21 cellular contexts compared by ENCODE assay signal in the genomic region with DNA sequence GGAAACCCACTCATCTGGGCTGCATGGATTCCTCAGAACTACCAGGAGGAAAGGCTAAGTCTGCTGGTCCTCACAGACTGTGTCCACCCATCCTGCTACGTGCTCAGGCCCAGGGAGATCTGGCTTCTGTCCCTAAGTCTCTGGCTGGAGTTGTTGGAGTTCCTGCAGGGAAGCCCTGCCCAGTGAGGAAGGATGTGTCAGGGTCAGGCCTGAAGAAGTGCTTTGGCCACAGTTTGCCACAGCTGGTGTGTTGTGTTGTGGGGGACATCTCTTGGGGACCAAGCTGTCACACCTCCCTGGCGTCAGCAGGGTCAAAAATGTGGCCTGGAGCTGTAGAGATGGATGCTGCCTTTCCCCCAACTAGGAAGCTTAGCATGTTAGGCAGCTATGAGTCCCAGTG.
DNase-seq lines count a peak whose midpoint lies in the region; ATAC-seq and TF ChIP-seq lines count a peak whose summit lies in the region.
"Had no signal": no experiment of that assay in that cellular context is flagged by ENCODE, and none has a peak within 500 bp of the region (broad histone marks: within the 10 kb centered on the region; RNA-seq: fewer than 3 reads in every experiment).

No MANE protein-coding gene starts in this region.

- H3K4me2 ChIP-seq in IMR-90 (ENCODE audit: low read depth, low read length) = no peak overlapping the region
- H3K4me2 ChIP-seq in neural progenitor cell = peak overlapping the region; percentile 34
- no peak overlapping the region for H3K4me2 ChIP-seq in GM23338
- H3K4me2 ChIP-seq: KMS-11 had no signal

- H3K27ac Mint-ChIP-seq in neural progenitor cell (no peak overlapping the region), progenitor cell of endocrine pancreas (no peak overlapping the region), GM23338 (no peak overlapping the region)
- H3K27ac Mint-ChIP-seq: CD8-positive, alpha-beta memory T cell; HFFc6 had no signal

- H2BK120ac ChIP-seq in IMR-90 (ENCODE audit: low read depth, low read length) = no peak overlapping the region; the same call in 1 of the 2 replicates

- H3K23ac ChIP-seq in IMR-90 (ENCODE audit: low read depth, low read length) = no peak overlapping the region

- TF ChIP-seq CTCF in IMR-90 (conservative IDR thresholded peaks at IDR 0.05; ENCODE audit: low read depth, low read length) (no peak), neural progenitor cell (IDR thresholded peaks at IDR 0.05) (no peak), progenitor cell of endocrine pancreas (IDR thresholded peaks at IDR 0.05; ENCODE audit: unreplicated experiment) (no peak), GM23338 (conservative IDR thresholded peaks at IDR 0.05; ENCODE audit: low read depth in 2 of 2) (no peak)

- H2AFZ ChIP-seq in IMR-90 (replicated peaks; ENCODE audit: low read length, poor library complexity) = no peak overlapping the region
- peak overlapping the region; percentile 50 for H2AFZ ChIP-seq in neural progenitor cell (replicated peaks)
- no peak overlapping the region for H2AFZ ChIP-seq in GM23338

- H2BK15ac ChIP-seq in IMR-90 (ENCODE audit: low read depth, low read length) = no peak overlapping the region

- H3K9me1 ChIP-seq in IMR-90 (ENCODE audit: insufficient read depth, low read length) = no peaks in the 10 kb centered on the region

- H3K56ac ChIP-seq in IMR-90 (ENCODE audit: extremely low read depth, insufficient read depth, low read length) = no peak overlapping the region

- H3K79me2 ChIP-seq in neural progenitor cell (ENCODE audit: low read depth) = no peaks in the 10 kb centered on the region
- no peaks in the 10 kb centered on the region for H3K79me2 ChIP-seq in GM23338 (replicated peaks; ENCODE audit: insufficient read depth)

- H3K9me3 Mint-ChIP-seq in neural progenitor cell = peaks cover 2% of the 10 kb centered on the region
- H3K9me3 Mint-ChIP-seq in progenitor cell of endocrine pancreas (ENCODE audit: low read depth) = peaks cover 15% of the 10 kb centered on the region
- peaks cover 32% of the 10 kb centered on the region for H3K9me3 Mint-ChIP-seq in GM23338

- H3K27me3 ChIP-seq in HUES48 (ENCODE audit: control insufficient read depth, insufficient read depth, low read length) (no peaks in the 10 kb centered on the region), IMR-90 (ENCODE audit: control insufficient read depth, insufficient read depth, low read length) (no peaks in the 10 kb centered on the region), neural progenitor cell (no peaks in the 10 kb centered on the region), GM23338 (ENCODE audit: insufficient read depth) (no peaks in the 10 kb centered on the region)
- H3K27me3 ChIP-seq: BE2C had no signal

- no peak for TF ChIP-seq POLR2A in IMR-90 (IDR thresholded peaks at IDR 0.05; ENCODE audit: low read depth, low read length)

- no TSS peak for BruUV-seq in IMR-90 (replicated peaks; lab: Mats Ljungman, UMichigan)

- ATAC-seq in IMR-90 (ENCODE audit: low read depth) = no peak
- ATAC-seq in GM23338 = no peak
- ATAC-seq: GM12878, HCT116, HepG2 had no signal

- CTCF ChIA-PET in IMR-90 (lab: Yijun Ruan, JAX) = no interaction called here

- no CpG with 5 or more reads among the region's 2 CpGs for WGBS in IMR-90 (ENCODE audit: extremely low coverage in 2 of 2, insufficient read length in 1 of 2), 2 experiments

- peak overlapping the region; percentile 45; the same call in 1 of the 2 replicates for H4K91ac ChIP-seq in IMR-90 (ENCODE audit: insufficient read depth, low read depth, low read length)

- H4K20me1 ChIP-seq in IMR-90 (ENCODE audit: insufficient read depth, low read length) (no peaks in the 10 kb centered on the region), neural progenitor cell (ENCODE audit: low read depth) (no peaks in the 10 kb centered on the region), GM23338 (replicated peaks; ENCODE audit: insufficient read depth) (no peaks in the 10 kb centered on the region)

- H3K27me3 Mint-ChIP-seq in neural progenitor cell (ENCODE audit: insufficient read depth, low read depth) (no peaks in the 10 kb centered on the region), progenitor cell of endocrine pancreas (no peaks in the 10 kb centered on the region), GM23338 (ENCODE audit: insufficient read depth, low read depth, poor library complexity) (no peaks in the 10 kb centered on the region)
- H3K27me3 Mint-ChIP-seq: CD4-positive, CD25-positive, alpha-beta regulatory T cell; CD8-positive, alpha-beta memory T cell had no signal

- no peak for TF ChIP-seq RAD21 in IMR-90 (IDR thresholded peaks at IDR 0.05; ENCODE audit: low read length)

- DNase-seq in IMR-90 = no peak
- DNase-seq in neural progenitor cell (ENCODE audit: low spot score) = no peak
- DNase-seq in islet precursor cell = no peak
- DNase-seq in progenitor cell of endocrine pancreas (ENCODE audit: low spot score, unreplicated experiment) = no peak
- DNase-seq in GM23338 (ENCODE audit: low spot score) = no peak
- DNase-seq: ACHN; BE2C; C1 segment of cervical spinal cord; CD4-positive, CD25-positive, alpha-beta regulatory T cell; CD8-positive, alpha-beta memory T cell; COR-L47; DMS 273 treated with DMSO at 0.1 percent for 48 hours; DMS53; DND-41; EL; HFFc6 had no signal

- H2BK20ac ChIP-seq in IMR-90 (ENCODE audit: low read depth, low read length) = no peak overlapping the region

- no peaks in the 10 kb centered on the region for H3K36me3 ChIP-seq in HUES48 (ENCODE audit: control insufficient read depth, insufficient read depth, low read length)
- no peaks in the 10 kb centered on the region for H3K36me3 ChIP-seq in IMR-90 (ENCODE audit: control insufficient read depth, insufficient read depth, low read length)
- H3K36me3 ChIP-seq in neural progenitor cell = no peaks in the 10 kb centered on the region
- no peaks in the 10 kb centered on the region for H3K36me3 ChIP-seq in GM23338 (ENCODE audit: insufficient read depth)
- H3K36me3 ChIP-seq: BE2C had no signal

- no peaks in the 10 kb centered on the region for H3K79me1 ChIP-seq in IMR-90 (ENCODE audit: low read depth in 1 of 2, low read length in 2 of 2)

- H3K9ac ChIP-seq in HUES48 (ENCODE audit: low read depth, low read length) = no peak overlapping the region
- H3K9ac ChIP-seq in IMR-90 (ENCODE audit: low read depth, low read length) = no peak overlapping the region
- no peak overlapping the region for H3K9ac ChIP-seq in neural progenitor cell
- H3K9ac ChIP-seq: KMS-11 had no signal

- dilution Hi-C loops in IMR-90 (cut with HindIII; ENCODE audit: low sequenced_read_pairs, unreplicated experiment) = no loop called here

- peak overlapping the region; percentile 63; the same call in 1 of the 2 replicates for H4K5ac ChIP-seq in IMR-90 (ENCODE audit: low read depth, low read length)

- H3K4me3 Mint-ChIP-seq in neural progenitor cell = no peak overlapping the region
- no peak overlapping the region for H3K4me3 Mint-ChIP-seq in progenitor cell of endocrine pancreas (ENCODE audit: low read depth)
- H3K4me3 Mint-ChIP-seq in GM23338 = no peak overlapping the region
- H3K4me3 Mint-ChIP-seq: CD4-positive, CD25-positive, alpha-beta regulatory T cell; CD8-positive, alpha-beta memory T cell; HFFc6 had no signal

- in situ Hi-C loops in IMR-90 (cut with MboI; ENCODE audit: low sequenced_read_pairs) = no loop called here

- H3K14ac ChIP-seq in IMR-90 (replicated peaks; ENCODE audit: low read depth, low read length) = no peak overlapping the region

- H3K4me1 Mint-ChIP-seq in neural progenitor cell = no peaks in the 10 kb centered on the region
- no peaks in the 10 kb centered on the region for H3K4me1 Mint-ChIP-seq in progenitor cell of endocrine pancreas (ENCODE audit: low read depth)
- H3K4me1 Mint-ChIP-seq in GM23338 = peaks cover 21% of the 10 kb centered on the region
- H3K4me1 Mint-ChIP-seq: CD4-positive, CD25-positive, alpha-beta regulatory T cell; CD8-positive, alpha-beta memory T cell had no signal

- peak overlapping the region; percentile 90 for H3K27ac ChIP-seq in HUES48 (ENCODE audit: low read depth, low read length)
- no peak overlapping the region for H3K27ac ChIP-seq in IMR-90 (ENCODE audit: insufficient read depth, low read length)
- H3K27ac ChIP-seq in neural progenitor cell = no peak overlapping the region
- H3K27ac ChIP-seq in GM23338 (ENCODE audit: low read depth) = no peak overlapping the region
- H3K27ac ChIP-seq: KMS-11 had no signal

- H3K4me1 ChIP-seq in HUES48 (ENCODE audit: control insufficient read depth, insufficient read depth, low read length) (peaks cover 30% of the 10 kb centered on the region), IMR-90 (ENCODE audit: control insufficient read depth, insufficient read depth, low read length) (peaks cover 2% of the 10 kb centered on the region; the same call in 1 of the 2 replicates), neural progenitor cell (peaks cover 12% of the 10 kb centered on the region), GM23338 (ENCODE audit: insufficient read depth) (peaks cover 19% of the 10 kb centered on the region)
- H3K4me1 ChIP-seq: BE2C had no signal

- no peaks in the 10 kb centered on the region for H3F3A ChIP-seq in neural progenitor cell (ENCODE audit: low read depth)
- H3F3A ChIP-seq in GM23338 (replicated peaks; ENCODE audit: low read depth) = no peaks in the 10 kb centered on the region

- H2AK5ac ChIP-seq in IMR-90 (ENCODE audit: low read depth, low read length) = peak overlapping the region; percentile 3; the same call in 1 of the 2 replicates

- H3K9me3 ChIP-seq in HUES48 (ENCODE audit: control insufficient read depth, insufficient read depth, low read length) (no peaks in the 10 kb centered on the region; the same call in 1 of the 2 replicates), IMR-90 (ENCODE audit: control insufficient read depth, insufficient read depth, low read length) (peaks cover 2% of the 10 kb centered on the region; the same call in 1 of the 2 replicates), neural progenitor cell (ENCODE audit: low read depth) (no peaks in the 10 kb centered on the region)
- H3K9me3 ChIP-seq: BE2C had no signal

- H3K4me3 ChIP-seq in HUES48 (ENCODE audit: low read depth, low read length) (no peak overlapping the region), IMR-90 (ENCODE audit: insufficient read depth, low read depth, low read length) (no peak overlapping the region), neural progenitor cell (no peak overlapping the region), GM23338 (no peak overlapping the region)
- H3K4me3 ChIP-seq: GM12878 had no signal

- peak overlapping the region; percentile 55; the same call in 1 of the 2 replicates for H3K18ac ChIP-seq in IMR-90 (ENCODE audit: low read depth, low read length)

- no peaks in the 10 kb centered on the region for H3K36me3 Mint-ChIP-seq in neural progenitor cell
- H3K36me3 Mint-ChIP-seq in progenitor cell of endocrine pancreas (ENCODE audit: insufficient read depth) = peaks cover 1% of the 10 kb centered on the region
- peaks cover 44% of the 10 kb centered on the region for H3K36me3 Mint-ChIP-seq in GM23338 (ENCODE audit: low read depth)
- H3K36me3 Mint-ChIP-seq: CD4-positive, CD25-positive, alpha-beta regulatory T cell; CD8-positive, alpha-beta memory T cell had no signal

- no peak overlapping the region for H2BK5ac ChIP-seq in IMR-90 (ENCODE audit: low read depth, low read length, poor library complexity, severe bottlenecking)

- H2AK9ac ChIP-seq in IMR-90 (replicated peaks; ENCODE audit: low read depth, low read length, poor library complexity) = no peak overlapping the region

- no peak overlapping the region for H3K4ac ChIP-seq in IMR-90 (ENCODE audit: low read depth, low read length)

- H4K8ac ChIP-seq in IMR-90 (ENCODE audit: low read depth in 2 of 2, low read length in 2 of 2) = peak overlapping the region in 1 of 2 experiments; percentile 47; a peak in 1 of 4 replicates

- peaks cover 17% of the 10 kb centered on the region for H3K9me2 ChIP-seq in GM23338 (ENCODE audit: insufficient read depth)

- intact Hi-C loops in IMR-90 (cut with micrococcal nuclease) = no loop called here

- POLR2A ChIA-PET in IMR-90 (lab: Charles Lee; ENCODE audit: unreplicated experiment) = no interaction called here
